8 cellular contexts compared by ENCODE assay signal in genomic region chrX:155026420-155026726, GRCh38. TPM values are rescaled to one million over a fixed set of nuclear protein-coding genes. Genes with fewer than 3 reads are reported as not detected.
DNase-seq lines count a peak whose midpoint lies in the region; ATAC-seq and TF ChIP-seq lines count a peak whose summit lies in the region.

No MANE protein-coding gene starts in this region.

- peaks cover 2% of the 10 kb centered on the region for H3K36me3 Mint-ChIP-seq in activated CD8-positive, alpha-beta memory T cell treated with anti-CD3 and anti-CD28 coated beads, Interleukin-2, amount 10 ng/mL, durations not matched to agents 7 days and 5 days

- no peaks in the 10 kb centered on the region for H3K4me1 ChIP-seq in ascending aorta
- H3K4me1 ChIP-seq in left lung: peaks cover 4 to 8% of the 10 kb centered on the region in 2 donors
- no peaks in the 10 kb centered on the region for H3K4me1 ChIP-seq in thymus (ENCODE audit: control insufficient read depth, insufficient read depth, low read length)

- peak overlapping the region; percentile 86 for H3K27ac Mint-ChIP-seq in activated CD8-positive, alpha-beta memory T cell treated with anti-CD3 and anti-CD28 coated beads, Interleukin-2, amount 10 ng/mL, durations not matched to agents 7 days and 5 days

- no peaks in the 10 kb centered on the region for H3K27me3 Mint-ChIP-seq in activated CD8-positive, alpha-beta memory T cell treated with anti-CD3 and anti-CD28 coated beads, Interleukin-2, amount 10 ng/mL, durations not matched to agents 7 days and 5 days

- H3K27me3 ChIP-seq in ascending aorta: no peaks in the 10 kb centered on the region
- H3K27me3 ChIP-seq in left lung: no peaks in the 10 kb centered on the region
- H3K27me3 ChIP-seq in thymus (ENCODE audit: control insufficient read depth, insufficient read depth): no peaks in the 10 kb centered on the region

- H3K9me3 Mint-ChIP-seq in activated CD8-positive, alpha-beta memory T cell treated with anti-CD3 and anti-CD28 coated beads, Interleukin-2, amount 10 ng/mL, durations not matched to agents 7 days and 5 days (ENCODE audit: low read depth): no peaks in the 10 kb centered on the region

- no peak for DNase-seq in activated CD8-positive, alpha-beta memory T cell treated with anti-CD3 and anti-CD28 coated beads, Interleukin-2, amount 10 ng/mL, durations not matched to agents 7 days and 5 days
- no peak for DNase-seq in activated CD8-positive, alpha-beta memory T cell treated with anti-CD3 and anti-CD28 coated beads for 24 hours
- DNase-seq in ascending aorta (ENCODE audit: low spot score in 2 of 2): no peak
- DNase-seq in left lung: no peak
- DNase-seq in COLO668 (lab: John Stamatoyannopoulos, UW; ENCODE audit: unreplicated experiment): no peak
- no peak for DNase-seq in mesenteric fat pad (ENCODE audit: low spot score)

- peak overlapping the region; percentile 85 for H3K4me3 Mint-ChIP-seq in activated CD8-positive, alpha-beta memory T cell treated with anti-CD3 and anti-CD28 coated beads, Interleukin-2, amount 10 ng/mL, durations not matched to agents 7 days and 5 days

- peak overlapping the region; percentile 61 to 73 for H3K4me3 ChIP-seq in ascending aorta
- peak overlapping the region; percentile 51 to 58 for H3K4me3 ChIP-seq in left lung
- H3K4me3 ChIP-seq in thymus (ENCODE audit: low read length): peak overlapping the region; percentile 40

- no peak for TF ChIP-seq CTCF in ascending aorta (IDR thresholded peaks at IDR 0.05)
- no peak for TF ChIP-seq CTCF in left lung (IDR thresholded peaks at IDR 0.05)

- H3K36me3 ChIP-seq in ascending aorta (no peaks in the 10 kb centered on the region), left lung (no peaks in the 10 kb centered on the region), thymus (ENCODE audit: control insufficient read depth, insufficient read depth) (no peaks in the 10 kb centered on the region)

- peaks cover 16% of the 10 kb centered on the region for H3K4me1 Mint-ChIP-seq in activated CD8-positive, alpha-beta memory T cell treated with anti-CD3 and anti-CD28 coated beads, Interleukin-2, amount 10 ng/mL, durations not matched to agents 7 days and 5 days

- intact Hi-C loops in ascending aorta (cut with DNase I) (loop anchor here (1.0 kb wide), 1 partner anchor 45 kb away; the partner anchor contains the start of genes BRCC3, CMC4 and MTCP1), left lung (cut with DNase I) (no loop called here)

- WGBS in thymus: 1% methylated on average over 16 of the region's 16 CpGs

- CTCF ChIA-PET in activated CD8-positive, alpha-beta memory T cell treated with anti-CD3 and anti-CD28 coated beads, Interleukin-2, amount 10 ng/mL, durations not matched to agents 7 days and 5 days (lab: Charles Lee): interaction anchor here (1.0 to 1.4 kb wide), 4 partner anchors 23 to 109 kb away, joined by 3 to 10 read pairs (median 4); no protein-coding TSS in a partner anchor

- peak overlapping the region; percentile 96 to 97 for H3K27ac ChIP-seq in ascending aorta
- peak overlapping the region; percentile 95 to 96 for H3K27ac ChIP-seq in left lung
- H3K27ac ChIP-seq in thymus (ENCODE audit: low read depth): peak overlapping the region; percentile 75

- ATAC-seq in activated CD8-positive, alpha-beta memory T cell treated with anti-CD3 and anti-CD28 coated beads, Interleukin-2, amount 10 ng/mL, durations not matched to agents 7 days and 5 days: no peak
- ATAC-seq in left lung (no peak), GM18519 (IDR thresholded peaks at IDR 0.05; ENCODE audit: low FRiP score, unreplicated experiment) (no peak)

- H3K9me3 ChIP-seq in ascending aorta: no peaks in the 10 kb centered on the region
- no peaks in the 10 kb centered on the region for H3K9me3 ChIP-seq in left lung
- no peaks in the 10 kb centered on the region for H3K9me3 ChIP-seq in thymus (ENCODE audit: control insufficient read depth)

RNA-seq across cellular contexts. Expression of gene FUNDC2, which starts 0.3 kb away (rescaled TPM):
- 10 to 100 TPM; 44.3 to 52.6 TPM for total RNA-seq in activated CD8-positive, alpha-beta memory T cell treated with anti-CD3 and anti-CD28 coated beads, Interleukin-2, amount 10 ng/mL, durations not matched to agents 7 days and 5 days
- total RNA-seq in ascending aorta: 54.0 TPM
- 10 to 100 TPM; 71.5 to 85.2 TPM for total RNA-seq in left lung
- 107 TPM for polyA plus RNA-seq in thymus
- 116 TPM for total RNA-seq in mesenteric fat pad

RNA-seq across cellular contexts. Expression of gene F8, which starts 3.9 kb away (rescaled TPM):
- total RNA-seq in activated CD8-positive, alpha-beta memory T cell treated with anti-CD3 and anti-CD28 coated beads, Interleukin-2, amount 10 ng/mL, durations not matched to agents 7 days and 5 days: 10 to 100 TPM; 12.7 to 15.0 TPM
- 17.2 TPM for total RNA-seq in ascending aorta
- total RNA-seq in left lung: 10 to 100 TPM in 1 of 2 donors, 1 to 10 TPM in 1; 7.0 to 27.4 TPM
- polyA plus RNA-seq in thymus: 10.7 TPM
- total RNA-seq in mesenteric fat pad: 43.5 TPM

RNA-seq across cellular contexts. Expression of gene CMC4, which starts 44.6 kb away (rescaled TPM):
- 1 to 10 TPM; 3.4 to 3.7 TPM for total RNA-seq in activated CD8-positive, alpha-beta memory T cell treated with anti-CD3 and anti-CD28 coated beads, Interleukin-2, amount 10 ng/mL, durations not matched to agents 7 days and 5 days
- total RNA-seq in ascending aorta (11.9 TPM), left lung (1 to 10 TPM; 3.8 to 6.6 TPM), mesenteric fat pad (6.8 TPM)
- 26.3 TPM for polyA plus RNA-seq in thymus

RNA-seq across cellular contexts. Expression of gene MTCP1, which starts 44.6 kb away (rescaled TPM):
- total RNA-seq in activated CD8-positive, alpha-beta memory T cell treated with anti-CD3 and anti-CD28 coated beads, Interleukin-2, amount 10 ng/mL, durations not matched to agents 7 days and 5 days: 10 to 100 TPM; 23.1 to 25.3 TPM
- total RNA-seq in ascending aorta (6.1 TPM), left lung (10 to 100 TPM; 11.5 to 13.1 TPM), mesenteric fat pad (26.3 TPM)
- 50.8 TPM for polyA plus RNA-seq in thymus

RNA-seq across cellular contexts. Expression of gene BRCC3, which starts 44.9 kb away (rescaled TPM):
- total RNA-seq in activated CD8-positive, alpha-beta memory T cell treated with anti-CD3 and anti-CD28 coated beads, Interleukin-2, amount 10 ng/mL, durations not matched to agents 7 days and 5 days: 10 to 100 TPM; 25.2 to 33.4 TPM
- total RNA-seq in ascending aorta (9.4 TPM), left lung (10 to 100 TPM; 20.4 to 20.7 TPM), mesenteric fat pad (20.5 TPM)
- 13.5 TPM for polyA plus RNA-seq in thymus
